Comparison of ENCODE assay signal across 1 cellular context in genomic region chr11:303359-303758, GRCh38.
TF ChIP-seq lines count a peak whose summit lies in the region.

No MANE protein-coding gene starts in this region.

TF ChIP-seq in H1, 55 proteins besides CTCF, POLR2A, EP300 and RAD21:
- TF ChIP-seq SRF (IDR thresholded peaks at IDR 0.05; ENCODE audit: low read depth, low read length) = no peak
- no peak for TF ChIP-seq EGR1 (IDR thresholded peaks at IDR 0.05; ENCODE audit: borderline replicate concordance, low read depth, low read length)
- TF ChIP-seq SP4 (IDR thresholded peaks at IDR 0.05; ENCODE audit: low read length) = no peak
- TF ChIP-seq CHD2 (IDR thresholded peaks at IDR 0.05; ENCODE audit: low read length) = no peak
- no peak for TF ChIP-seq SUZ12 (IDR thresholded peaks at IDR 0.05; ENCODE audit: low read length)
- no peak for TF ChIP-seq RXRA (IDR thresholded peaks at IDR 0.05; ENCODE audit: insufficient read depth, low read depth, low read length)
- no peak for TF ChIP-seq BACH1 (IDR thresholded peaks at IDR 0.05; ENCODE audit: low read length)
- TF ChIP-seq KDM5A (IDR thresholded peaks at IDR 0.05; ENCODE audit: low read length) = no peak
- no peak for TF ChIP-seq POLR2AphosphoS5 (IDR thresholded peaks at IDR 0.05; ENCODE audit: low read depth, low read length)
- TF ChIP-seq NANOG (IDR thresholded peaks at IDR 0.05; ENCODE audit: insufficient read depth, low read depth, low read length, poor library complexity, severe bottlenecking) = no peak
- no peak for TF ChIP-seq CBX8 (IDR thresholded peaks at IDR 0.05; ENCODE audit: borderline replicate concordance, low read depth, low read length)
- no peak for TF ChIP-seq CTBP2 (IDR thresholded peaks at IDR 0.05; ENCODE audit: borderline replicate concordance, insufficient read depth, insufficient read length, low read length)
- TF ChIP-seq JUN (IDR thresholded peaks at IDR 0.05; ENCODE audit: low read depth, low read length) = no peak
